In the genomic region with DNA sequence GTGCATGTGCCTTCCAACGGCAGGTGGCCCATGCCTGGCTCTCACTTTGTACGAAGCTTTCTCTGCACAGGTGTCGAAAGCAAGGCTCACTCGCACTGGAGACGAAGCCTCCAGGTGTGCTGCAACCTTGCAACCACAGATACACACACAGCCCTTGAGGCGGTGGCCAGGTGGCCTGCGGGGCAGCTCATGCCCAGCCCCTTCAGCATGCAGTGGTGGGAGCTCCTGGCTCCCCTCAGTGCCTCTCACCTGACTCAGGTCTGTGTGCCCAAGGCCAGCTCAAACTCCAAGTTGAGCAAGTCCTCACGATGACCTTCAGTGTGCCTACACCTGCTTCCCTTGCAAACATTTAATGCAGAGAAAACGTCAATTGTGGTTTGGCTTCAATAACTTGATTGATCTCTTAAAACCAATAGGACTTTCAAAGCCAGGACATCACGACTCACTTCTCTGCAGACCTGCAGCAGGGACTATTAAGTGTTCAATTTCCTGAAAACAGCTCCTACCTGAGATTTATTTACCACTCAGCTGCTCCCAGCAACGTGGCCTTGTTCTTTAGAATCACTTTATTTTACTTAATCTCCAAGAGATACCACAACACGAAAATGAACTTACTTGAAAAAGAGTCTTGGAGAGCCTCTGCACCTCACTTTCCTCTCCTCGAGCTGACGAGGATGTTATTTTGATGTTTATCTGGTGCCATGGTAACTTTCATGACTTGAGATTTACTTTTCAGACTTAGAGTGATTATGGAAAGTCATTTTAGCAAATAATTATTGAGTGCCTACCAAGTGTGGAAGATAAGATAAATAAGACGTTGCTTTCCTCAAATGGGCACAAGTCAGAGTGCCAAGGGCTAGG, we compare ENCODE assay signal across 1 cellular context.
TF ChIP-seq lines count a peak whose summit lies in the region.

No MANE protein-coding gene starts in this region.

TF ChIP-seq in HepG2, 621 proteins besides CTCF, POLR2A, EP300 and RAD21 (continued from another document and continues in another):
- TF ChIP-seq, protein P1, sequence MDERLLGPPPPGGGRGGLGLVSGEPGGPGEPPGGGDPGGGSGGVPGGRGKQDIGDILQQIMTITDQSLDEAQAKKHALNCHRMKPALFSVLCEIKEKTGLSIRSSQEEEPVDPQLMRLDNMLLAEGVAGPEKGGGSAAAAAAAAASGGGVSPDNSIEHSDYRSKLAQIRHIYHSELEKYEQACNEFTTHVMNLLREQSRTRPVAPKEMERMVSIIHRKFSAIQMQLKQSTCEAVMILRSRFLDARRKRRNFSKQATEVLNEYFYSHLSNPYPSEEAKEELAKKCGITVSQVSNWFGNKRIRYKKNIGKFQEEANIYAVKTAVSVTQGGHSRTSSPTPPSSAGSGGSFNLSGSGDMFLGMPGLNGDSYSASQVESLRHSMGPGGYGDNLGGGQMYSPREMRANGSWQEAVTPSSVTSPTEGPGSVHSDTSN (CRISPR knock-in tag; IDR thresholded peaks at IDR 0.05) = no peak
- TF ChIP-seq, protein P2, sequence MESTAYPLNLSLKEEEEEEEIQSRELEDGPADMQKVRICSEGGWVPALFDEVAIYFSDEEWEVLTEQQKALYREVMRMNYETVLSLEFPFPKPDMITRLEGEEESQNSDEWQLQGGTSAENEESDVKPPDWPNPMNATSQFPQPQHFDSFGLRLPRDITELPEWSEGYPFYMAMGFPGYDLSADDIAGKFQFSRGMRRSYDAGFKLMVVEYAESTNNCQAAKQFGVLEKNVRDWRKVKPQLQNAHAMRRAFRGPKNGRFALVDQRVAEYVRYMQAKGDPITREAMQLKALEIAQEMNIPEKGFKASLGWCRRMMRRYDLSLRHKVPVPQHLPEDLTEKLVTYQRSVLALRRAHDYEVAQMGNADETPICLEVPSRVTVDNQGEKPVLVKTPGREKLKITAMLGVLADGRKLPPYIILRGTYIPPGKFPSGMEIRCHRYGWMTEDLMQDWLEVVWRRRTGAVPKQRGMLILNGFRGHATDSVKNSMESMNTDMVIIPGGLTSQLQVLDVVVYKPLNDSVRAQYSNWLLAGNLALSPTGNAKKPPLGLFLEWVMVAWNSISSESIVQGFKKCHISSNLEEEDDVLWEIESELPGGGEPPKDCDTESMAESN (CRISPR knock-in tag; conservative IDR thresholded peaks at IDR 0.05) = peak; percentile 92
- TF ChIP-seq MAX (IDR thresholded peaks at IDR 0.05) (peak; percentile 90), ZNF224 (CRISPR knock-in tag; IDR thresholded peaks at IDR 0.05) (no peak), PRMT3 (CRISPR knock-in tag; IDR thresholded peaks at IDR 0.05; ENCODE audit: borderline replicate concordance, low read depth) (peak; percentile 88; the same call in 1 of the 2 replicates), ONECUT2 (CRISPR knock-in tag; IDR thresholded peaks at IDR 0.05) (peak; percentile 87), ZNF619 (CRISPR knock-in tag; IDR thresholded peaks at IDR 0.05) (peak; percentile 90), ZNF761 (CRISPR knock-in tag; conservative IDR thresholded peaks at IDR 0.05) (0 out of 2 replicates have a peak, but pooled peaks have one; percentile 27), BCL6 (CRISPR knock-in tag; IDR thresholded peaks at IDR 0.05) (peak; percentile 92), ZNF296 (CRISPR knock-in tag; conservative IDR thresholded peaks at IDR 0.05) (0 out of 2 replicates have a peak, but pooled peaks have one; percentile 44), HINFP (CRISPR knock-in tag; IDR thresholded peaks at IDR 0.05; ENCODE audit: low read depth) (peak; percentile 84; the same call in 1 of the 2 replicates), BORCS8-MEF2B (CRISPR knock-in tag; IDR thresholded peaks at IDR 0.05) (peak; percentile 94), TRIM22 (IDR thresholded peaks at IDR 0.05) (no peak), AGO1 (IDR thresholded peaks at IDR 0.05; ENCODE audit: low read depth, low read length, poor library complexity, severe bottlenecking) (peak; percentile 61), ZNF549 (CRISPR knock-in tag; IDR thresholded peaks at IDR 0.05) (peak; percentile 57; the same call in 1 of the 2 replicates), TMF1 (CRISPR knock-in tag; IDR thresholded peaks at IDR 0.05; ENCODE audit: low read depth) (no peak), CHD4 (IDR thresholded peaks at IDR 0.05; ENCODE audit: borderline replicate concordance, low read length) (no peak; the same call in 1 of the 2 replicates), WIZ (CRISPR knock-in tag; IDR thresholded peaks at IDR 0.05) (no peak; the same call in 1 of the 2 replicates), SRSF4 (IDR thresholded peaks at IDR 0.05; ENCODE audit: low read depth, low read length, poor library complexity, severe bottlenecking) (no peak), ZNF530 (CRISPR knock-in tag; IDR thresholded peaks at IDR 0.05; ENCODE audit: low read depth) (no peak), NFE2L2 (IDR thresholded peaks at IDR 0.05; ENCODE audit: low read length) (no peak), ADNP (CRISPR knock-in tag; IDR thresholded peaks at IDR 0.05) (0 out of 2 replicates have a peak, but pooled peaks have one; percentile 59), ZNF550 (CRISPR knock-in tag; IDR thresholded peaks at IDR 0.05; ENCODE audit: borderline replicate concordance) (no peak), ZSCAN25 (CRISPR knock-in tag; IDR thresholded peaks at IDR 0.05) (peak; percentile 93), ZNF883 (CRISPR knock-in tag; IDR thresholded peaks at IDR 0.05; ENCODE audit: not compliant biosample characterization) (peak; percentile 89), SIX1 (CRISPR knock-in tag; IDR thresholded peaks at IDR 0.05; ENCODE audit: borderline replicate concordance) (peak; percentile 81), ISX (CRISPR knock-in tag; conservative IDR thresholded peaks at IDR 0.05) (no peak), NCOA5 (CRISPR knock-in tag; IDR thresholded peaks at IDR 0.05) (no peak), ZNF207 (IDR thresholded peaks at IDR 0.05; ENCODE audit: borderline replicate concordance) (no peak), JDP2 (CRISPR knock-in tag; IDR thresholded peaks at IDR 0.05; ENCODE audit: borderline replicate concordance) (no peak), ZNF556 (CRISPR knock-in tag; IDR thresholded peaks at IDR 0.05; ENCODE audit: borderline replicate concordance) (peak; percentile 93), XBP1 (CRISPR knock-in tag; IDR thresholded peaks at IDR 0.05) (no peak), NRL (CRISPR knock-in tag; IDR thresholded peaks at IDR 0.05; ENCODE audit: borderline replicate concordance) (peak; percentile 87), SOX6 (IDR thresholded peaks at IDR 0.05) (no peak), SOX6 (CRISPR knock-in tag; IDR thresholded peaks at IDR 0.05) (peak; percentile 97), HNRNPUL1 (IDR thresholded peaks at IDR 0.05; ENCODE audit: low read depth, low read length) (no peak), ZNF607 (CRISPR knock-in tag; IDR thresholded peaks at IDR 0.05; ENCODE audit: borderline replicate concordance) (peak; percentile 86; the same call in 1 of the 2 replicates), STAG1 (CRISPR knock-in tag; IDR thresholded peaks at IDR 0.05) (peak; percentile 46), NFYB (CRISPR knock-in tag; IDR thresholded peaks at IDR 0.05) (peak; percentile 45; the same call in 1 of the 2 replicates), ELF3 (CRISPR knock-in tag; IDR thresholded peaks at IDR 0.05) (peak; percentile 95), ZNF292 (CRISPR knock-in tag; IDR thresholded peaks at IDR 0.05; ENCODE audit: borderline replicate concordance, low read depth) (peak; percentile 98), ZNF850 (CRISPR knock-in tag; conservative IDR thresholded peaks at IDR 0.05) (no peak), ZNF383 (CRISPR knock-in tag; IDR thresholded peaks at IDR 0.05; ENCODE audit: borderline replicate concordance) (no peak), ZNF75D (CRISPR knock-in tag; IDR thresholded peaks at IDR 0.05; ENCODE audit: borderline replicate concordance) (no peak), ZNF282 (IDR thresholded peaks at IDR 0.05; ENCODE audit: partially characterized antibody) (no peak), ZNF232 (CRISPR knock-in tag; IDR thresholded peaks at IDR 0.05; ENCODE audit: borderline replicate concordance) (peak; percentile 89; the same call in 1 of the 2 replicates), TBX2 (CRISPR knock-in tag; IDR thresholded peaks at IDR 0.05; ENCODE audit: borderline replicate concordance) (peak; percentile 99), ZNF773 (CRISPR knock-in tag; IDR thresholded peaks at IDR 0.05; ENCODE audit: borderline replicate concordance) (no peak), CENPT (CRISPR knock-in tag; IDR thresholded peaks at IDR 0.05; ENCODE audit: low read depth) (no peak), AKAP8 (CRISPR knock-in tag; IDR thresholded peaks at IDR 0.05) (peak; percentile 91), BHLHE40 (IDR thresholded peaks at IDR 0.05; ENCODE audit: low read length) (peak; percentile 75; the same call in 1 of the 2 replicates), ZFP82 (CRISPR knock-in tag; IDR thresholded peaks at IDR 0.05; ENCODE audit: borderline replicate concordance) (no peak), CBFB (CRISPR knock-in tag; IDR thresholded peaks at IDR 0.05) (peak; percentile 97)
- TF ChIP-seq, protein P3, sequence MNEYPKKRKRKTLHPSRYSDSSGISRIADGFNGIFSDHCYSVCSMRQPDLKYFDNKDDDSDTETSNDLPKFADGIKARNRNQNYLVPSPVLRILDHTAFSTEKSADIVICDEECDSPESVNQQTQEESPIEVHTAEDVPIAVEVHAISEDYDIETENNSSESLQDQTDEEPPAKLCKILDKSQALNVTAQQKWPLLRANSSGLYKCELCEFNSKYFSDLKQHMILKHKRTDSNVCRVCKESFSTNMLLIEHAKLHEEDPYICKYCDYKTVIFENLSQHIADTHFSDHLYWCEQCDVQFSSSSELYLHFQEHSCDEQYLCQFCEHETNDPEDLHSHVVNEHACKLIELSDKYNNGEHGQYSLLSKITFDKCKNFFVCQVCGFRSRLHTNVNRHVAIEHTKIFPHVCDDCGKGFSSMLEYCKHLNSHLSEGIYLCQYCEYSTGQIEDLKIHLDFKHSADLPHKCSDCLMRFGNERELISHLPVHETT (CRISPR knock-in tag; conservative IDR thresholded peaks at IDR 0.05) = no peak; the same call in 1 of the 2 replicates
- TF ChIP-seq, protein P4, sequence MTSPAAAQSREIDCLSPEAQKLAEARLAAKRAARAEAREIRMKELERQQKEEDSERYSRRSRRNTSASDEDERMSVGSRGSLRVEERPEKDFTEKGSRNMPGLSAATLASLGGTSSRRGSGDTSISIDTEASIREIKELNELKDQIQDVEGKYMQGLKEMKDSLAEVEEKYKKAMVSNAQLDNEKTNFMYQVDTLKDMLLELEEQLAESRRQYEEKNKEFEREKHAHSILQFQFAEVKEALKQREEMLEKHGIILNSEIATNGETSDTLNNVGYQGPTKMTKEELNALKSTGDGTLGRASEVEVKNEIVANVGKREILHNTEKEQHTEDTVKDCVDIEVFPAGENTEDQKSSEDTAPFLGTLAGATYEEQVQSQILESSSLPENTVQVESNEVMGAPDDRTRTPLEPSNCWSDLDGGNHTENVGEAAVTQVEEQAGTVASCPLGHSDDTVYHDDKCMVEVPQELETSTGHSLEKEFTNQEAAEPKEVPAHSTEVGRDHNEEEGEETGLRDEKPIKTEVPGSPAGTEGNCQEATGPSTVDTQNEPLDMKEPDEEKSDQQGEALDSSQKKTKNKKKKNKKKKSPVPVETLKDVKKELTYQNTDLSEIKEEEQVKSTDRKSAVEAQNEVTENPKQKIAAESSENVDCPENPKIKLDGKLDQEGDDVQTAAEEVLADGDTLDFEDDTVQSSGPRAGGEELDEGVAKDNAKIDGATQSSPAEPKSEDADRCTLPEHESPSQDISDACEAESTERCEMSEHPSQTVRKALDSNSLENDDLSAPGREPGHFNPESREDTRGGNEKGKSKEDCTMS (CRISPR knock-in tag; conservative IDR thresholded peaks at IDR 0.05) = no peak; the same call in 1 of the 2 replicates
- TF ChIP-seq, protein P5, sequence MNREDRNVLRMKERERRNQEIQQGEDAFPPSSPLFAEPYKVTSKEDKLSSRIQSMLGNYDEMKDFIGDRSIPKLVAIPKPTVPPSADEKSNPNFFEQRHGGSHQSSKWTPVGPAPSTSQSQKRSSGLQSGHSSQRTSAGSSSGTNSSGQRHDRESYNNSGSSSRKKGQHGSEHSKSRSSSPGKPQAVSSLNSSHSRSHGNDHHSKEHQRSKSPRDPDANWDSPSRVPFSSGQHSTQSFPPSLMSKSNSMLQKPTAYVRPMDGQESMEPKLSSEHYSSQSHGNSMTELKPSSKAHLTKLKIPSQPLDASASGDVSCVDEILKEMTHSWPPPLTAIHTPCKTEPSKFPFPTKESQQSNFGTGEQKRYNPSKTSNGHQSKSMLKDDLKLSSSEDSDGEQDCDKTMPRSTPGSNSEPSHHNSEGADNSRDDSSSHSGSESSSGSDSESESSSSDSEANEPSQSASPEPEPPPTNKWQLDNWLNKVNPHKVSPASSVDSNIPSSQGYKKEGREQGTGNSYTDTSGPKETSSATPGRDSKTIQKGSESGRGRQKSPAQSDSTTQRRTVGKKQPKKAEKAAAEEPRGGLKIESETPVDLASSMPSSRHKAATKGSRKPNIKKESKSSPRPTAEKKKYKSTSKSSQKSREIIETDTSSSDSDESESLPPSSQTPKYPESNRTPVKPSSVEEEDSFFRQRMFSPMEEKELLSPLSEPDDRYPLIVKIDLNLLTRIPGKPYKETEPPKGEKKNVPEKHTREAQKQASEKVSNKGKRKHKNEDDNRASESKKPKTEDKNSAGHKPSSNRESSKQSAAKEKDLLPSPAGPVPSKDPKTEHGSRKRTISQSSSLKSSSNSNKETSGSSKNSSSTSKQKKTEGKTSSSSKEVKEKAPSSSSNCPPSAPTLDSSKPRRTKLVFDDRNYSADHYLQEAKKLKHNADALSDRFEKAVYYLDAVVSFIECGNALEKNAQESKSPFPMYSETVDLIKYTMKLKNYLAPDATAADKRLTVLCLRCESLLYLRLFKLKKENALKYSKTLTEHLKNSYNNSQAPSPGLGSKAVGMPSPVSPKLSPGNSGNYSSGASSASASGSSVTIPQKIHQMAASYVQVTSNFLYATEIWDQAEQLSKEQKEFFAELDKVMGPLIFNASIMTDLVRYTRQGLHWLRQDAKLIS (CRISPR knock-in tag; IDR thresholded peaks at IDR 0.05) = 0 out of 2 replicates have a peak, but pooled peaks have one; percentile 58
